In the genomic region with DNA sequence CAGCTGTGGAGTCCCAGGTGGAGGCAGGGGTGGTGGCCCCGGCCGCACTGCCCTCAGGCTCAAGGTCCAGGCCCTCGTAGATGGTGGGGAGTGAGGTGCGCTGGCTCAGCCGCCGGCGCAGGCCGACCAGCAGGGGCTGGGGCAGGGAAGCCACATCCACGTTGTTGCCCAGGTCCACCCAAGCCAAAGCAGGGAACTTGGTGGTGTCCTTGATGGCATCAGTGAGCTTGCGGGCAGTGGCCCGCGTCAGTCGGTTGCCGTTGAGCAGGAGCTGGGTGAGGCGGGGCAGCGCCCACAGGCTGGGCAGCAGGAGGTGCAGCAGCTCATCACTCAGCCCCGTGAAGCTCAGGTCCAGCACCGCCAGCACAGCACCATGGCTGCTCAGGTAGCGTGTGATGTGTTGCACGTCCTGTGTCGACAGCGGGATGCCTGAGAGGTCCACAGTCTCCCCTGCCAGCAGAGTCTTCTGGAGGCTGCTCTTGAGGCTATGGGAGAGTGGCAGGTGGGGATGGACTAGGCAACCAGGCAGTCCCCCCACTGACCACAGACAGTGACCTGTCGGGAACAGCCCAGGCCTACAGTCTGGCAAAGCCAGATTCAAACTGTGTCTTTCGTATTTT, we compare ENCODE assay signal across 23 cellular contexts.
"Had no signal": no experiment of that assay in that cellular context is flagged by ENCODE, and none has a peak within 500 bp of the region (broad histone marks: within the 10 kb centered on the region; RNA-seq: fewer than 3 reads in every experiment).

No MANE protein-coding gene starts in this region.

- H3K4me3 ChIP-seq: esophagus squamous epithelium, lung, prostate gland, right atrium auricular region, sigmoid colon, suprapubic skin, transverse colon, upper lobe of right lung had no signal

- H3K36me3 ChIP-seq: prostate gland, transverse colon, upper lobe of right lung had no signal

- H3K9ac ChIP-seq: parathyroid adenoma had no signal

- H2AFZ ChIP-seq: parathyroid adenoma had no signal

- H3K4me3 Mint-ChIP-seq: effector memory CD8-positive, alpha-beta T cell; memory B cell; natural killer cell; stimulated activated naive B cell treated with anti-CD40 and anti-IgM and Interleukin-4, amounts not matched to agents 10 μg/mL and 1 μg/mL and 100 μg/mL, for 72 hours; stimulated activated naive CD8-positive, alpha-beta T cell treated with anti-CD3 and anti-CD28 coated beads, Interleukin-15, Interleukin-2, amounts not matched to agents 100 ng/mL and 50 ng/mL, for 24 hours had no signal

- H3K9me3 Mint-ChIP-seq: effector memory CD8-positive, alpha-beta T cell; memory B cell; natural killer cell; stimulated activated naive B cell treated with anti-CD40 and anti-IgM and Interleukin-4, amounts not matched to agents 10 μg/mL and 1 μg/mL and 100 μg/mL, for 72 hours; stimulated activated naive CD8-positive, alpha-beta T cell treated with anti-CD3 and anti-CD28 coated beads, Interleukin-15, Interleukin-2, amounts not matched to agents 100 ng/mL and 50 ng/mL, for 24 hours had no signal

- ATAC-seq: effector memory CD8-positive, alpha-beta T cell; left lobe of liver; natural killer cell; stimulated activated naive B cell treated with anti-CD40 and anti-IgM and Interleukin-4, amounts not matched to agents 10 μg/mL and 1 μg/mL and 100 μg/mL, for 72 hours; upper lobe of right lung had no signal

- H3K27me3 Mint-ChIP-seq: effector memory CD8-positive, alpha-beta T cell; memory B cell; stimulated activated naive CD8-positive, alpha-beta T cell treated with anti-CD3 and anti-CD28 coated beads, Interleukin-15, Interleukin-2, amounts not matched to agents 100 ng/mL and 50 ng/mL, for 24 hours had no signal

- H3K27ac Mint-ChIP-seq: effector memory CD8-positive, alpha-beta T cell; memory B cell; natural killer cell; stimulated activated naive B cell treated with anti-CD40 and anti-IgM and Interleukin-4, amounts not matched to agents 10 μg/mL and 1 μg/mL and 100 μg/mL, for 72 hours; stimulated activated naive CD8-positive, alpha-beta T cell treated with anti-CD3 and anti-CD28 coated beads, Interleukin-15, Interleukin-2, amounts not matched to agents 100 ng/mL and 50 ng/mL, for 24 hours had no signal

- DNase-seq: central memory CD4-positive, alpha-beta T cell; cortex of kidney; effector memory CD8-positive, alpha-beta T cell; erythroblast; esophagus squamous epithelium; foreskin melanocyte; natural killer cell; sigmoid colon; stimulated activated CD4-positive, alpha-beta T cell treated with anti-CD3 and anti-CD28 coated beads, Interleukin-4, amount 100 ng/mL, for 4 hours; stimulated activated naive B cell treated with anti-CD40 and anti-IgM and Interleukin-4, amounts not matched to agents 10 μg/mL and 1 μg/mL and 100 μg/mL, for 72 hours; transverse colon; upper lobe of right lung had no signal

- H3K9me3 ChIP-seq: esophagus squamous epithelium, neutrophil, prostate gland, right atrium auricular region, sigmoid colon, suprapubic skin, transverse colon, upper lobe of right lung had no signal

- H3K79me2 ChIP-seq: parathyroid adenoma had no signal

- FAIRE-seq: endometrium, keratinocyte had no signal

- H3K4me1 ChIP-seq: parathyroid adenoma, upper lobe of right lung had no signal

- H3K36me3 Mint-ChIP-seq: memory B cell, natural killer cell had no signal

- H3K27me3 ChIP-seq: esophagus squamous epithelium, neutrophil, right atrium auricular region, sigmoid colon, suprapubic skin, transverse colon, upper lobe of right lung had no signal

- H3K4me1 Mint-ChIP-seq: memory B cell, natural killer cell had no signal

- H3K27ac ChIP-seq: neutrophil, parathyroid adenoma, right atrium auricular region, suprapubic skin, transverse colon, upper lobe of right lung had no signal
